ENCODE assay signal across 1 cellular context in the genomic region with DNA sequence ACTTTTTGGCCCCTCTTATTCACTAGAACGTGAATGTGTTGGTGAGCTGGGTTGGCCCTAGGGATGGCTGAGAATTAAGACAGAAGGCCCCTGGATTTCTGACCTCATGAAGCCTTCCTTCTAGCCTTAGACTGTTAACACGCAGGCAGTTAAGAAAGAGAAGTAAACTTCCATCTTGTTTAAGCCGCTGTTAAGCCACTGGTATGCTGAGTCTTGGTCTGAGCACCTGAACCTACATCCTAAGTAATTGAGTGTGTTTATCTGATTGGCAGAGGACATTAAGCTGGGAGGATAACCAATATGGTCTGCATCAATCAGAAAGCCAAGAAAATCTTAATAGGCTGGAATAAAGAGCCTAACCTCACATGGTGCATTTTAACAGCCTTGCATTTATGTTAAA.
TF ChIP-seq lines count a peak whose summit lies in the region.

No MANE protein-coding gene starts in this region.

TF ChIP-seq in GM23338, 12 proteins besides CTCF, POLR2A, EP300 and RAD21 (continued from another document):
- TF ChIP-seq EZH2phosphoT487 (IDR thresholded peaks at IDR 0.05; ENCODE audit: unreplicated experiment) (no peak), JUNB (IDR thresholded peaks at IDR 0.05; ENCODE audit: unreplicated experiment) (no peak), STAT1 (IDR thresholded peaks at IDR 0.05; ENCODE audit: unreplicated experiment) (no peak), ZNF331 (CRISPR knock-in tag; IDR thresholded peaks at IDR 0.05; ENCODE audit: low read depth) (no peak), ZNF114 (CRISPR knock-in tag; IDR thresholded peaks at IDR 0.05) (no peak)
- TF ChIP-seq, protein P1, sequence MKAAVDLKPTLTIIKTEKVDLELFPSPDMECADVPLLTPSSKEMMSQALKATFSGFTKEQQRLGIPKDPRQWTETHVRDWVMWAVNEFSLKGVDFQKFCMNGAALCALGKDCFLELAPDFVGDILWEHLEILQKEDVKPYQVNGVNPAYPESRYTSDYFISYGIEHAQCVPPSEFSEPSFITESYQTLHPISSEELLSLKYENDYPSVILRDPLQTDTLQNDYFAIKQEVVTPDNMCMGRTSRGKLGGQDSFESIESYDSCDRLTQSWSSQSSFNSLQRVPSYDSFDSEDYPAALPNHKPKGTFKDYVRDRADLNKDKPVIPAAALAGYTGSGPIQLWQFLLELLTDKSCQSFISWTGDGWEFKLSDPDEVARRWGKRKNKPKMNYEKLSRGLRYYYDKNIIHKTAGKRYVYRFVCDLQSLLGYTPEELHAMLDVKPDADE (IDR thresholded peaks at IDR 0.05) = no peak
- TF ChIP-seq, protein P2, sequence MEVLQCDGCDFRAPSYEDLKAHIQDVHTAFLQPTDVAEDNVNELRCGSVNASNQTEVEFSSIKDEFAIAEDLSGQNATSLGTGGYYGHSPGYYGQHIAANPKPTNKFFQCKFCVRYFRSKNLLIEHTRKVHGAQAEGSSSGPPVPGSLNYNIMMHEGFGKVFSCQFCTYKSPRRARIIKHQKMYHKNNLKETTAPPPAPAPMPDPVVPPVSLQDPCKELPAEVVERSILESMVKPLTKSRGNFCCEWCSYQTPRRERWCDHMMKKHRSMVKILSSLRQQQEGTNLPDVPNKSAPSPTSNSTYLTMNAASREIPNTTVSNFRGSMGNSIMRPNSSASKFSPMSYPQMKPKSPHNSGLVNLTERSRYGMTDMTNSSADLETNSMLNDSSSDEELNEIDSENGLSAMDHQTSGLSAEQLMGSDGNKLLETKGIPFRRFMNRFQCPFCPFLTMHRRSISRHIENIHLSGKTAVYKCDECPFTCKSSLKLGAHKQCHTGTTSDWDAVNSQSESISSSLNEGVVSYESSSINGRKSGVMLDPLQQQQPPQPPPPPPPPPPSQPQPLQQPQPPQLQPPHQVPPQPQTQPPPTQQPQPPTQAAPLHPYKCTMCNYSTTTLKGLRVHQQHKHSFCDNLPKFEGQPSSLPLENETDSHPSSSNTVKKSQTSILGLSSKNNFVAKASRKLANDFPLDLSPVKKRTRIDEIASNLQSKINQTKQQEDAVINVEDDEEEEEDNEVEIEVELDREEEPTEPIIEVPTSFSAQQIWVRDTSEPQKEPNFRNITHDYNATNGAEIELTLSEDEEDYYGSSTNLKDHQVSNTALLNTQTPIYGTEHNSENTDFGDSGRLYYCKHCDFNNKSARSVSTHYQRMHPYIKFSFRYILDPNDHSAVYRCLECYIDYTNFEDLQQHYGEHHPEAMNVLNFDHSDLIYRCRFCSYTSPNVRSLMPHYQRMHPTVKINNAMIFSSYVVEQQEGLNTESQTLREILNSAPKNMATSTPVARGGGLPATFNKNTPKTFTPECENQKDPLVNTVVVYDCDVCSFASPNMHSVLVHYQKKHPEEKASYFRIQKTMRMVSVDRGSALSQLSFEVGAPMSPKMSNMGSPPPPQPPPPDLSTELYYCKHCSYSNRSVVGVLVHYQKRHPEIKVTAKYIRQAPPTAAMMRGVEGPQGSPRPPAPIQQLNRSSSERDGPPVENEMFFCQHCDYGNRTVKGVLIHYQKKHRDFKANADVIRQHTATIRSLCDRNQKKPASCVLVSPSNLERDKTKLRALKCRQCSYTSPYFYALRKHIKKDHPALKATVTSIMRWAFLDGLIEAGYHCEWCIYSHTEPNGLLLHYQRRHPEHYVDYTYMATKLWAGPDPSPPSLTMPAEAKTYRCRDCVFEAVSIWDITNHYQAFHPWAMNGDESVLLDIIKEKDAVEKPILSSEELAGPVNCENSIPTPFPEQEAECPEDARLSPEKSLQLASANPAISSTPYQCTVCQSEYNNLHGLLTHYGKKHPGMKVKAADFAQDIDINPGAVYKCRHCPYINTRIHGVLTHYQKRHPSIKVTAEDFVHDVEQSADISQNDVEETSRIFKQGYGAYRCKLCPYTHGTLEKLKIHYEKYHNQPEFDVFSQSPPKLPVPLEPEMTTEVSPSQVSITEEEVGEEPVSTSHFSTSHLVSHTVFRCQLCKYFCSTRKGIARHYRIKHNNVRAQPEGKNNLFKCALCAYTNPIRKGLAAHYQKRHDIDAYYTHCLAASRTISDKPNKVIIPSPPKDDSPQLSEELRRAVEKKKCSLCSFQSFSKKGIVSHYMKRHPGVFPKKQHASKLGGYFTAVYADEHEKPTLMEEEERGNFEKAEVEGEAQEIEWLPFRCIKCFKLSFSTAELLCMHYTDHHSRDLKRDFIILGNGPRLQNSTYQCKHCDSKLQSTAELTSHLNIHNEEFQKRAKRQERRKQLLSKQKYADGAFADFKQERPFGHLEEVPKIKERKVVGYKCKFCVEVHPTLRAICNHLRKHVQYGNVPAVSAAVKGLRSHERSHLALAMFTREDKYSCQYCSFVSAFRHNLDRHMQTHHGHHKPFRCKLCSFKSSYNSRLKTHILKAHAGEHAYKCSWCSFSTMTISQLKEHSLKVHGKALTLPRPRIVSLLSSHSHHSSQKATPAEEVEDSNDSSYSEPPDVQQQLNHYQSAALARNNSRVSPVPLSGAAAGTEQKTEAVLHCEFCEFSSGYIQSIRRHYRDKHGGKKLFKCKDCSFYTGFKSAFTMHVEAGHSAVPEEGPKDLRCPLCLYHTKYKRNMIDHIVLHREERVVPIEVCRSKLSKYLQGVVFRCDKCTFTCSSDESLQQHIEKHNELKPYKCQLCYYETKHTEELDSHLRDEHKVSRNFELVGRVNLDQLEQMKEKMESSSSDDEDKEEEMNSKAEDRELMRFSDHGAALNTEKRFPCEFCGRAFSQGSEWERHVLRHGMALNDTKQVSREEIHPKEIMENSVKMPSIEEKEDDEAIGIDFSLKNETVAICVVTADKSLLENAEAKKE (CRISPR knock-in tag; IDR thresholded peaks at IDR 0.05) = no peak
TF ChIP-seq in GM23338: peak in this region for 0.
